21 cellular contexts compared by ENCODE assay signal in the genomic region with DNA sequence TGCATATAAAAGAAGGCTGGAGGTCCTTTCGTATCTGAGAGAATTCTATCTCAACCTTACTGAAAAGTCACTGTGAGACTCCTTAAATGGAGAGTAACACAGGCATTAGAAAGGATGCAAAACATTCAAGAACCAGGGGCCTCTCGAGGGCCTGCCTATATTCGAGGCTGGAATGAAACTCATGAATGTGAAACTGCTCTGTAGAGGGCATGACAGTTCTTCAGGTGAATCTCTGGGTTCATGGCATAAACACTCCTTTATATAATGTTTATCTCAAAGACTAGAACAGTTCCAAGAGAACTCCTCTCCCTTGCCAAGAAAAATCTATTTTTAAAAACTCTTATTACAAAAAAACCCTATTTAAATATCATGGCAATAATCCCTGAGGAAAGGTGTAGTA.
"Had no signal": no experiment of that assay in that cellular context is flagged by ENCODE, and none has a peak within 500 bp of the region (broad histone marks: within the 10 kb centered on the region; RNA-seq: fewer than 3 reads in every experiment).

No MANE protein-coding gene starts in this region.

- H3K4me3 Mint-ChIP-seq: activated naive CD4-positive, alpha-beta T cell treated with anti-CD3 and anti-CD28 coated beads for 36 hours; activated naive CD8-positive, alpha-beta T cell treated with anti-CD3 and anti-CD28 coated beads, Interleukin-2, amount 50 U/mL, for 24 hours; endodermal cell; natural killer cell had no signal

- H3K36me3 ChIP-seq: tibial nerve, vagina had no signal

- H3K9me3 ChIP-seq: tibial nerve, vagina had no signal

- H3K27ac Mint-ChIP-seq: activated naive CD4-positive, alpha-beta T cell treated with anti-CD3 and anti-CD28 coated beads for 36 hours; activated naive CD8-positive, alpha-beta T cell treated with anti-CD3 and anti-CD28 coated beads, Interleukin-2, amount 50 U/mL, for 24 hours; activated T-helper 2 cell treated with anti-CD3 and anti-CD28 coated beads, Interferon-gamma antibody, Interleukin-2, Interleukin-4, amounts not matched to agents 10 μg/mL and 5 μg/mL and 100 μg/mL, durations not matched to agents 14 hours and 24 hours and 36 hours; endodermal cell; natural killer cell had no signal

- DNase-seq: activated CD4-positive, CD25-positive, alpha-beta regulatory T cell treated with anti-CD3 and anti-CD28 coated beads, Interleukin-2, amount 50 U/mL, for 72 hours; activated naive CD4-positive, alpha-beta T cell treated with anti-CD3 and anti-CD28 coated beads for 36 hours; activated naive CD8-positive, alpha-beta T cell treated with anti-CD3 and anti-CD28 coated beads, Interleukin-2, amount 50 U/mL, for 24 hours; activated T-cell treated with anti-CD3 and anti-CD28 coated beads for 4 hours; aorta; endodermal cell; erythroblast; hippocampal formation; mesendoderm; natural killer cell; posterior cingulate gyrus; stimulated activated CD4-positive, alpha-beta T cell treated with anti-CD3 and anti-CD28 coated beads, Interleukin-15, amount 100 ng/mL, for 24 hours; stimulated activated CD4-positive, alpha-beta T cell treated with anti-CD3 and anti-CD28 coated beads, Interleukin-4, amount 100 ng/mL, for 24 hours; stimulated activated CD8-positive, alpha-beta memory T cell treated with anti-CD3 and anti-CD28 coated beads, Interleukin-4, amount 100 ng/mL, for 48 hours; stimulated activated naive CD4-positive, alpha-beta T cell treated with Interleukin-2 at 50 U/mL for 16 hours; T-helper 9 cell had no signal

- H3K4me1 ChIP-seq: tibial nerve, vagina had no signal

- H3K9me3 Mint-ChIP-seq: activated naive CD4-positive, alpha-beta T cell treated with anti-CD3 and anti-CD28 coated beads for 36 hours; activated naive CD8-positive, alpha-beta T cell treated with anti-CD3 and anti-CD28 coated beads, Interleukin-2, amount 50 U/mL, for 24 hours; activated T-helper 2 cell treated with anti-CD3 and anti-CD28 coated beads, Interferon-gamma antibody, Interleukin-2, Interleukin-4, amounts not matched to agents 10 μg/mL and 5 μg/mL and 100 μg/mL, durations not matched to agents 14 hours and 24 hours and 36 hours; endodermal cell; natural killer cell had no signal

- FAIRE-seq: keratinocyte had no signal

- H3K36me3 Mint-ChIP-seq: natural killer cell had no signal

- H3K27ac ChIP-seq: skin epidermis, tibial nerve, vagina had no signal

- H3K4me1 Mint-ChIP-seq: activated naive CD8-positive, alpha-beta T cell treated with anti-CD3 and anti-CD28 coated beads, Interleukin-2, amount 50 U/mL, for 24 hours; endodermal cell had no signal

- H3K27me3 ChIP-seq: tibial nerve, vagina had no signal

- ATAC-seq: activated naive CD8-positive, alpha-beta T cell treated with anti-CD3 and anti-CD28 coated beads, Interleukin-2, amount 50 U/mL, for 24 hours; natural killer cell had no signal

- H3K4me3 ChIP-seq: skin epidermis, tibial nerve, vagina had no signal
